ENCODE assay signal across 8 cellular contexts in genomic region chr17:7851438-7852261, GRCh38. TPM values are rescaled to one million over a fixed set of nuclear protein-coding genes. Genes with fewer than 3 reads are reported as not detected.
DNase-seq lines count a peak whose midpoint lies in the region; ATAC-seq and TF ChIP-seq lines count a peak whose summit lies in the region.

No MANE protein-coding gene starts in this region.

- H3K27me3 Mint-ChIP-seq in activated CD4-positive, alpha-beta memory T cell treated with anti-CD3 and anti-CD28 coated beads for 36 hours, result no peaks in the 10 kb centered on the region

- H3K4me3 Mint-ChIP-seq in activated CD4-positive, alpha-beta memory T cell treated with anti-CD3 and anti-CD28 coated beads for 36 hours, result peak overlapping the region; percentile 66

- H3K36me3 Mint-ChIP-seq in activated CD4-positive, alpha-beta memory T cell treated with anti-CD3 and anti-CD28 coated beads for 36 hours, result peaks cover 45% of the 10 kb centered on the region

- peaks cover 3% of the 10 kb centered on the region; the same call in 1 of the 2 replicates for H3K4me1 ChIP-seq in BE2C
- peaks cover 0 to 15% (median 4%) of the 10 kb centered on the region in 4 donors for H3K4me1 ChIP-seq in right lobe of liver

- no peaks in the 10 kb centered on the region for H3K9me3 Mint-ChIP-seq in activated CD4-positive, alpha-beta memory T cell treated with anti-CD3 and anti-CD28 coated beads for 36 hours

- H3K27ac Mint-ChIP-seq in activated CD4-positive, alpha-beta memory T cell treated with anti-CD3 and anti-CD28 coated beads for 36 hours, result peak overlapping the region; percentile 49

- peak; percentile 84 for ATAC-seq in GM19023 (IDR thresholded peaks at IDR 0.05; ENCODE audit: unreplicated experiment)
- peak; percentile 66 for ATAC-seq in HG03280 (IDR thresholded peaks at IDR 0.05; ENCODE audit: unreplicated experiment)
- ATAC-seq in right lobe of liver, result peak; percentile 79 to 91 (median 83)

- H3K36me3 ChIP-seq in BE2C (peaks cover 28% of the 10 kb centered on the region), right lobe of liver (peaks cover 0 to 53% (median 22%) of the 10 kb centered on the region in 4 donors)

- intact Hi-C loops in activated CD4-positive, alpha-beta memory T cell treated with anti-CD3 and anti-CD28 coated beads for 36 hours (cut with micrococcal nuclease), result loop anchor here (1.0 to 10.0 kb wide), 4 partner anchors 9 to 107 kb away; no protein-coding TSS in a partner anchor
- intact Hi-C loops in right lobe of liver (cut with DNase I), result loop anchor here in 1 of 2 donors (5.0 kb wide), 1 partner anchor 34 kb away; no protein-coding TSS in a partner anchor

- no peak overlapping the region for H3K27ac ChIP-seq in right lobe of liver

- peaks cover 56% of the 10 kb centered on the region for H3K4me1 Mint-ChIP-seq in activated CD4-positive, alpha-beta memory T cell treated with anti-CD3 and anti-CD28 coated beads for 36 hours (ENCODE audit: low read depth)

- H3K9me3 ChIP-seq in BE2C (no peaks in the 10 kb centered on the region), right lobe of liver (no peaks in the 10 kb centered on the region)

- no peaks in the 10 kb centered on the region for H3K27me3 ChIP-seq in BE2C
- H3K27me3 ChIP-seq in right lobe of liver, result no peaks in the 10 kb centered on the region

- POLR2A ChIA-PET in activated CD4-positive, alpha-beta memory T cell treated with anti-CD3 and anti-CD28 coated beads for 36 hours (lab: Charles Lee), result interaction anchor here (1.7 kb wide), 1 partner anchor 16 kb away, joined by 11 read pairs; no protein-coding TSS in a partner anchor

- no peak overlapping the region for H3K4me3 ChIP-seq in BE2C (ENCODE audit: low read depth, low read length)
- peak overlapping the region in 1 of 3 donors; percentile 5 for H3K4me3 ChIP-seq in right lobe of liver

- TF ChIP-seq POLR2A in right lobe of liver (IDR thresholded peaks at IDR 0.05), result no peak

- CTCF ChIA-PET in activated CD4-positive, alpha-beta memory T cell treated with anti-CD3 and anti-CD28 coated beads for 36 hours (lab: Charles Lee), result interaction anchor here (0.6 to 3.2 kb wide), 11 partner anchors 11 to 222 kb away, joined by 3 to 49 read pairs (median 4); partner anchors contain the start of gene KDM6B

- peak; percentile 70 for TF ChIP-seq CTCF in BE2C (IDR thresholded peaks at IDR 0.05; ENCODE audit: low read depth, low read length)
- TF ChIP-seq CTCF in right lobe of liver (IDR thresholded peaks at IDR 0.05), result peak; percentile 96 to 99 (median 97)

- 48% methylated on average over 9 of the region's 60 CpGs for WGBS in right lobe of liver (ENCODE audit: insufficient coverage, low coverage, low lambda C conversion rate, missing lambda C conversion rate)

- peak; percentile 87 for DNase-seq in BE2C
- DNase-seq in NCI-H526 (lab: John Stamatoyannopoulos, UW), result peak; percentile 42 to 94
- peak; percentile 95 for DNase-seq in activated CD4-positive, alpha-beta memory T cell treated with anti-CD3 and anti-CD28 coated beads for 36 hours
- DNase-seq in dermis blood vessel endothelial cell, result peak; percentile 94
- peak; percentile 91 to 92 (median 92) for DNase-seq in right lobe of liver
- DNase-seq in stimulated activated CD4-positive, alpha-beta T cell treated with anti-CD3 and anti-CD28 coated beads, TNF-alpha, amount 100 ng/mL, for 24 hours (ENCODE audit: low read depth in 3 of 3), result peak; percentile 86 to 94 (median 86)

RNA-seq across cellular contexts. Expression of gene TMEM88, which starts 3.2 kb away (rescaled TPM):
- 98.8 TPM for polyA plus RNA-seq in BE2C (2012; ENCODE audit: insufficient read depth, insufficient read length, low read depth)
- total RNA-seq in activated CD4-positive, alpha-beta memory T cell treated with anti-CD3 and anti-CD28 coated beads for 36 hours, result 1 to 10 TPM; 2.2 to 2.4 TPM
- 50.9 and 111 TPM in 2 replicates for total RNA-seq in dermis blood vessel endothelial cell
- 1 to 10 TPM in 4 of 6 experiments, under 1 TPM in 2; 0.74 to 2.4 (median 1.2) TPM for total RNA-seq in right lobe of liver

RNA-seq across cellular contexts. Expression of gene NAA38, which starts 5.7 kb away (rescaled TPM):
- 331 TPM for polyA plus RNA-seq in BE2C (2012; ENCODE audit: insufficient read depth, insufficient read length, low read depth)
- total RNA-seq in activated CD4-positive, alpha-beta memory T cell treated with anti-CD3 and anti-CD28 coated beads for 36 hours, result 10 to 100 TPM; 68.2 to 74.7 TPM
- total RNA-seq in dermis blood vessel endothelial cell, result 63.2 and 129 TPM in 2 replicates
- total RNA-seq in right lobe of liver, result 10 to 100 TPM; 27.2 to 43.0 (median 30.8) TPM

RNA-seq across cellular contexts. Expression of gene CYB5D1, which starts 6.2 kb away (rescaled TPM):
- 21.6 TPM for polyA plus RNA-seq in BE2C (2012; ENCODE audit: insufficient read depth, insufficient read length, low read depth)
- 1 to 10 TPM; 6.0 to 6.9 TPM for total RNA-seq in activated CD4-positive, alpha-beta memory T cell treated with anti-CD3 and anti-CD28 coated beads for 36 hours
- 15.1 and 17.9 TPM in 2 replicates for total RNA-seq in dermis blood vessel endothelial cell
- 10 to 100 TPM in 1 of 6 experiments, 1 to 10 TPM in 5; 6.0 to 11.7 (median 7.4) TPM for total RNA-seq in right lobe of liver

RNA-seq across cellular contexts. Expression of gene KDM6B, which starts 17.6 kb away (rescaled TPM):
- 28.2 TPM for polyA plus RNA-seq in BE2C (2012; ENCODE audit: insufficient read depth, insufficient read length, low read depth)
- total RNA-seq in activated CD4-positive, alpha-beta memory T cell treated with anti-CD3 and anti-CD28 coated beads for 36 hours, result 10 to 100 TPM; 44.1 to 49.6 TPM
- total RNA-seq in dermis blood vessel endothelial cell (7.6 and 10.6 TPM in 2 replicates), right lobe of liver (10 to 100 TPM in 4 of 6 experiments, 1 to 10 TPM in 2; 6.1 to 12.8 (median 10.9) TPM)

RNA-seq across cellular contexts. Expression of gene CHD3, which starts 36.9 kb away (rescaled TPM):
- 66.8 TPM for polyA plus RNA-seq in BE2C (2012; ENCODE audit: insufficient read depth, insufficient read length, low read depth)
- 100 to 1,000 TPM; 120 to 133 TPM for total RNA-seq in activated CD4-positive, alpha-beta memory T cell treated with anti-CD3 and anti-CD28 coated beads for 36 hours
- 108 and 132 TPM in 2 replicates for total RNA-seq in dermis blood vessel endothelial cell
- total RNA-seq in right lobe of liver, result 1 to 10 TPM; 3.2 to 7.2 (median 5.1) TPM

Comparison
In these comparisons a context has a peak if more than half of its experiments do, and no peak if none do; other contexts are left out.
1. RNA of gene TMEM88, which starts 3.2 kb away (total RNA-seq): 50.9 to 111 TPM in dermis blood vessel endothelial cell; 2.2 to 2.4 TPM in activated CD4-positive, alpha-beta memory T cell treated with anti-CD3 and anti-CD28 coated beads for 36 hours and 0.74 to 2.4 TPM in right lobe of liver; every median in the first group is over 10 times any median in the second.
2. Peak in every context shown above with its lines, with median percentiles within 50 percentile points of each other: DNase-seq and ATAC-seq.